In genomic region chr11:123653405-123653996, GRCh38 we compare ENCODE assay signal across 8 cellular contexts. TPM values are rescaled to one million over a fixed set of nuclear protein-coding genes. Genes with fewer than 3 reads are reported as not detected.
DNase-seq lines count a peak whose midpoint lies in the region; ATAC-seq, FAIRE-seq and TF ChIP-seq lines count a peak whose summit lies in the region.

No MANE protein-coding gene starts in this region.

- BruUV-seq in MCF 10A (replicated peaks; lab: Mats Ljungman, UMichigan): no TSS peak

- no peaks in the 10 kb centered on the region for H3K36me3 Mint-ChIP-seq in HFFc6 (ENCODE audit: low read depth)
- H3K36me3 Mint-ChIP-seq in MCF 10A (ENCODE audit: insufficient read depth, unreplicated experiment): no peaks in the 10 kb centered on the region

- H3K4me1 Mint-ChIP-seq in HFFc6 (ENCODE audit: low read depth) (no peaks in the 10 kb centered on the region), MCF 10A (ENCODE audit: insufficient read depth, unreplicated experiment) (no peaks in the 10 kb centered on the region)

- H3K9me3 Mint-ChIP-seq in HFFc6: no peaks in the 10 kb centered on the region
- H3K9me3 Mint-ChIP-seq in MCF 10A (ENCODE audit: unreplicated experiment): no peaks in the 10 kb centered on the region

- 0 out of 2 replicates have a peak, but pooled peaks cover 5% of the 10 kb centered on the region for H3K9me3 ChIP-seq in BLaER1
- no peaks in the 10 kb centered on the region for H3K9me3 ChIP-seq in mesodermal cell (ENCODE audit: control insufficient read depth, low read length)

- peak overlapping the region; percentile 95 for H3K4me2 ChIP-seq in BLaER1

- H3K27me3 Mint-ChIP-seq in HFFc6 (ENCODE audit: insufficient read depth) (peaks cover 37% of the 10 kb centered on the region), MCF 10A (ENCODE audit: insufficient read depth, unreplicated experiment) (peaks cover 30% of the 10 kb centered on the region)

- no peak overlapping the region for H3K9ac ChIP-seq in BLaER1

- no peak for FAIRE-seq in frontal cortex (lab: Jason Lieb, UNC)

- TF ChIP-seq CTCF in HFFc6 (IDR thresholded peaks at IDR 0.05) (peak; percentile 38; the same call in 1 of the 2 replicates), MCF 10A (IDR thresholded peaks at IDR 0.05; ENCODE audit: unreplicated experiment) (peak; percentile 30)

- CTCF ChIA-PET in MCF 10A (lab: Yijun Ruan, JAX): interaction anchor here (0.6 to 23.6 kb wide), 18 partner anchors 8 to 141 kb away, joined by 3 to 558 read pairs (median 3); no protein-coding TSS in a partner anchor

- WGBS in mesodermal cell (ENCODE audit: insufficient coverage in 2 of 2), 2 experiments: 10 to 15% methylated on average over 16 to 20 of the region's 21 CpGs

- POLR2A ChIA-PET in MCF 10A (lab: Yijun Ruan, JAX): interaction anchor here (0.7 to 1.7 kb wide), 5 partner anchors 17 to 55 kb away, joined by 3 to 6 read pairs (median 5); no protein-coding TSS in a partner anchor

- ATAC-seq in HG03442 (IDR thresholded peaks at IDR 0.05; ENCODE audit: unreplicated experiment): no peak

- no peak for DNase-seq in HFFc6
- no peak for DNase-seq in MCF 10A (ENCODE audit: unreplicated experiment)
- no peak for DNase-seq in middle frontal gyrus (ENCODE audit: extremely low spot score, low spot score)
- DNase-seq in NCI-H2107 (lab: John Stamatoyannopoulos, UW): no peak
- DNase-seq in frontal cortex (ENCODE audit: low spot score in 2 of 2): no peak

- H4K20me1 ChIP-seq in BLaER1: no peaks in the 10 kb centered on the region

- no peak overlapping the region for H3K27ac ChIP-seq in BLaER1
- no peak overlapping the region for H3K27ac ChIP-seq in mesodermal cell (ENCODE audit: low read depth, low read length, severe bottlenecking)

- intact Hi-C loops in MCF 10A (cut with micrococcal nuclease): no loop called here

- H3K4me3 ChIP-seq in BLaER1: peak overlapping the region; percentile 69
- H3K4me3 ChIP-seq in mesodermal cell (ENCODE audit: extremely low read depth, insufficient read depth, low read length, poor library complexity, severe bottlenecking): peak overlapping the region; percentile 63

- no peak overlapping the region for H3K27ac Mint-ChIP-seq in HFFc6
- H3K27ac Mint-ChIP-seq in MCF 10A (ENCODE audit: low read depth, unreplicated experiment): no peak overlapping the region

- H3K4me1 ChIP-seq in BLaER1 (peaks cover 20% of the 10 kb centered on the region), mesodermal cell (ENCODE audit: control insufficient read depth, insufficient read depth, low read length, poor library complexity, severe bottlenecking) (peaks cover 3% of the 10 kb centered on the region)

- no peak overlapping the region for H3K4me3 Mint-ChIP-seq in HFFc6
- H3K4me3 Mint-ChIP-seq in MCF 10A (ENCODE audit: unreplicated experiment): peak overlapping the region; percentile 68

- H3K36me3 ChIP-seq in BLaER1 (no peaks in the 10 kb centered on the region), mesodermal cell (ENCODE audit: control insufficient read depth, insufficient read depth, low read length) (no peaks in the 10 kb centered on the region)

- H3K27me3 ChIP-seq in BLaER1: peaks cover 25% of the 10 kb centered on the region

RNA-seq across cellular contexts. Expression of gene SCN3B, which starts 0.9 kb away (rescaled TPM):
- not detected for total RNA-seq in HFFc6 (2021; fragmentation: NEBNext Ultra II Directional; extraction: Animal tissue kit (Norgen Biotek cat#: 25700))
- total RNA-seq in MCF 10A (2022) (1.2 and 3.3 TPM in 2 replicates), frontal cortex (48.9 TPM)
- polyA plus RNA-seq in mesodermal cell (2013, experiment 1 of 2): 4.6 TPM
- 2.7 TPM for polyA plus RNA-seq in mesodermal cell (2013, experiment 2 of 2)

Comparison
In these comparisons a context has a peak if more than half of its experiments do, and no peak if none do; other contexts are left out.
1. RNA of gene SCN3B, which starts 0.9 kb away (total RNA-seq): 48.9 TPM in frontal cortex (single experiment); 1.2 to 3.3 TPM in MCF 10A and not detected in HFFc6; every median in the first group is over 10 times any median in the second.